9 cellular contexts compared by ENCODE assay signal in the genomic region with DNA sequence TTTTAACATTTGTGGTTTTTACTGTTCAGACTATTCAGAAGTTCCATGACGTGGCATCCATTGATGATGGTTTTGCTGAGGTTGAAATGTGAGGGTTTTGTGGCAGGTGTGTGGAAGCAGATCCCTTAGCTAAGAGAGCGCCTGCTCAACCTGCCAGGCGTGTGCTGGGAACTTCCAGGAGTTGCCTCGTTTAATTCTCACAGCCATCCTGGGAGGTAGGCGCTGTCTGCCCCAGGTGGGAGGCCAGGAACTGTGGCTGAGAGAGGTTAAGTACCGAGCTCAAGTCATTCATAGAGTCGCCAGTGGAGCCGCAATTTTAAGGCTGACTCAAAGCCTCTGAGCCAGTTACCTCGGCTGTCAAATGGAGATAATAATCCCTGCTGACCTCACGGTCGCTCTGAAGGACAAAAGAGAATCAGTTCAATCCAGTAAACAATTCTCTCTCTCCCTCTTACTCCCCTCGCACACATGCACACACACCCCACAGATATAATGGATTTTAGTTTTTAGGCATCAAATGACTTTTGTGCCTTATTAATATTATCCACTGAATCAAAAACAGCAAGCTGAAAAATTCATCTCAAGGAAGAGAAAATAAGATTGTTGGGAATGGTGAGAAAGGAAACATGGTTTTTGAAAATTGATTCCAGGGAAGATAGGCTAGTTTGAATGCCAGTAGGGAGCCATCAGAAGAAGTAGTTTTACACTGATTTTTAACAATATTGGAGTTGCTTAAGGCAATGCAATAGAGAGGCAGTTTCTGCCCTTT.
DNase-seq lines count a peak whose midpoint lies in the region; ATAC-seq, FAIRE-seq and TF ChIP-seq lines count a peak whose summit lies in the region.
"Had no signal": no experiment of that assay in that cellular context is flagged by ENCODE, and none has a peak within 500 bp of the region (broad histone marks: within the 10 kb centered on the region; RNA-seq: fewer than 3 reads in every experiment).

No MANE protein-coding gene starts in this region.

- TF ChIP-seq CTCF in GM10248 (IDR thresholded peaks at IDR 0.05; ENCODE audit: control extremely low read depth, extremely low read depth, low read depth, missing control alignments) (no peak), endothelial cell of umbilical vein (IDR thresholded peaks at IDR 0.05; ENCODE audit: extremely low read depth in 1 of 2, insufficient read depth in 1 of 2, low read depth in 1 of 2, low read length in 2 of 2) (no peak)

- POLR2A ChIA-PET in GM10248 (lab: Yijun Ruan, JAX), result interaction anchor here (0.6 to 2.0 kb wide), 8 partner anchors 29 to 672 kb away, joined by 3 to 15 read pairs (median 4); no protein-coding TSS in a partner anchor
- POLR2A ChIA-PET in endothelial cell of umbilical vein (lab: Charles Lee), result interaction anchor here (0.6 to 0.7 kb wide), 2 partner anchors 24 to 600 kb away, joined by 4 to 5 read pairs; no protein-coding TSS in a partner anchor

- peak overlapping the region; percentile 60 for H3K27ac ChIP-seq in endothelial cell of umbilical vein (ENCODE audit: insufficient read depth, low read depth, low read length)
- peak overlapping the region; percentile 83 for H3K27ac ChIP-seq in rectal smooth muscle tissue (ENCODE audit: low read depth, low read length)

- intact Hi-C loops in endothelial cell of umbilical vein (cut with micrococcal nuclease), result no loop called here

- no peaks in the 10 kb centered on the region for H3K9me1 ChIP-seq in endothelial cell of umbilical vein (replicated peaks; ENCODE audit: control insufficient read depth, extremely low read depth, insufficient read depth, low read length)

- H3K9ac ChIP-seq in endothelial cell of umbilical vein (replicated peaks; ENCODE audit: extremely low read depth, insufficient read depth, low read length) (peak overlapping the region; percentile 39), rectal smooth muscle tissue (ENCODE audit: low read length) (no peak overlapping the region)

- no peaks in the 10 kb centered on the region for H3K27me3 ChIP-seq in endothelial cell of umbilical vein (ENCODE audit: control insufficient read depth in 2 of 2, insufficient read depth in 2 of 2, low read length in 2 of 2)
- no peaks in the 10 kb centered on the region for H3K27me3 ChIP-seq in rectal smooth muscle tissue (ENCODE audit: control insufficient read depth, insufficient read depth, low read length)

- BruUV-seq in endothelial cell of umbilical vein (replicated peaks; lab: Mats Ljungman, UMichigan), result no TSS peak

- peak overlapping the region; percentile 57 for H3K4me2 ChIP-seq in endothelial cell of umbilical vein (ENCODE audit: insufficient read depth, low read length)

- no peaks in the 10 kb centered on the region for H4K20me1 ChIP-seq in endothelial cell of umbilical vein (replicated peaks; ENCODE audit: control insufficient read depth, extremely low read depth, insufficient read depth, low read length)

- H3K4me1 ChIP-seq in endothelial cell of umbilical vein (ENCODE audit: control insufficient read depth, extremely low read depth, insufficient read depth, low read length), result peaks cover 10% of the 10 kb centered on the region
- peaks cover 43% of the 10 kb centered on the region for H3K4me1 ChIP-seq in rectal smooth muscle tissue (ENCODE audit: control insufficient read depth, insufficient read depth, low read length)

- DNase-seq in GM10248 (ENCODE audit: extremely low spot score) (peak; percentile 52), endothelial cell of umbilical vein (ENCODE audit: low read depth, low spot score) (peak; percentile 31), mucosa of gallbladder (ENCODE audit: low spot score) (no peak), C1 segment of cervical spinal cord (lab: John Stamatoyannopoulos, UW) (no peak), AG20443 (ENCODE audit: low spot score) (no peak)
- DNase-seq in activated CD8-positive, alpha-beta memory T cell treated with anti-CD3 and anti-CD28 coated beads for 4 hours (ENCODE audit: low read depth in 2 of 2), result peak; percentile 50 to 64

- no peaks in the 10 kb centered on the region for H3K79me2 ChIP-seq in endothelial cell of umbilical vein (ENCODE audit: control insufficient read depth, insufficient read depth, low read length)

- FAIRE-seq in endothelial cell of umbilical vein (lab: Jason Lieb, UNC), result no peak

- CTCF ChIA-PET in GM10248 (lab: Yijun Ruan, JAX), result interaction anchor here (0.9 to 4.1 kb wide), 14 partner anchors 19 to 651 kb away, joined by 3 to 25 read pairs (median 4); a partner anchor contains a TSS
- CTCF ChIA-PET in endothelial cell of umbilical vein (lab: Charles Lee), result interaction anchor here (1.3 to 2.2 kb wide), 2 partner anchors 62 to 446 kb away, joined by 3 to 6 read pairs; no protein-coding TSS in a partner anchor

- H3K9me3 ChIP-seq in endothelial cell of umbilical vein (replicated peaks; ENCODE audit: control insufficient read depth, insufficient read depth, low read length), result no peaks in the 10 kb centered on the region

- peaks cover 3 to 4% of the 10 kb centered on the region in 2 experiments for H3K36me3 ChIP-seq in endothelial cell of umbilical vein (ENCODE audit: control insufficient read depth in 2 of 2, extremely low read depth in 1 of 2, insufficient read depth in 2 of 2, low read length in 2 of 2)
- H3K36me3 ChIP-seq in rectal smooth muscle tissue (ENCODE audit: control insufficient read depth, insufficient read depth, low read length), result peaks cover 6% of the 10 kb centered on the region

- peak; percentile 29 for ATAC-seq in HG03342 (IDR thresholded peaks at IDR 0.05; ENCODE audit: unreplicated experiment)

- H2AFZ ChIP-seq in endothelial cell of umbilical vein (ENCODE audit: low read depth, low read length), result no peak overlapping the region

- no peak overlapping the region for H3K4me3 ChIP-seq in endothelial cell of umbilical vein (replicated peaks in 1 of 3; ENCODE audit: insufficient read depth in 1 of 3, low read depth in 1 of 3, low read length in 3 of 3)
- no peak overlapping the region for H3K4me3 ChIP-seq in rectal smooth muscle tissue (ENCODE audit: low read length)
- H3K4me3 ChIP-seq: lung had no signal

- TF ChIP-seq POLR2A in endothelial cell of umbilical vein (IDR thresholded peaks at IDR 0.05; ENCODE audit: low read depth, low read length), result no peak

- dilution Hi-C loops in endothelial cell of umbilical vein (cut with MboI; ENCODE audit: extremely low pct_ligation_motif_present, low sequenced_read_pairs), result no loop called here

TF ChIP-seq in endothelial cell of umbilical vein, 7 proteins besides CTCF, POLR2A, EP300 and RAD21:
- no peak for TF ChIP-seq MYC (IDR thresholded peaks at IDR 0.05; ENCODE audit: low read depth, low read length)
- TF ChIP-seq, protein P1, sequence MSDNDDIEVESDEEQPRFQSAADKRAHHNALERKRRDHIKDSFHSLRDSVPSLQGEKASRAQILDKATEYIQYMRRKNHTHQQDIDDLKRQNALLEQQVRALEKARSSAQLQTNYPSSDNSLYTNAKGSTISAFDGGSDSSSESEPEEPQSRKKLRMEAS (IDR thresholded peaks at IDR 0.05; ENCODE audit: insufficient read depth, insufficient read length), result no peak
- no peak for TF ChIP-seq JUN (IDR thresholded peaks at IDR 0.05; ENCODE audit: borderline replicate concordance, insufficient read depth, insufficient read length, low read depth)
- TF ChIP-seq EZH2 (IDR thresholded peaks at IDR 0.05; ENCODE audit: borderline replicate concordance, low read depth, low read length, severe bottlenecking), result no peak
- TF ChIP-seq GATA2 (IDR thresholded peaks at IDR 0.05; ENCODE audit: insufficient read depth, insufficient read length, low read depth, low read length), result no peak
- no peak for TF ChIP-seq POLR2AphosphoS5 (IDR thresholded peaks at IDR 0.05; ENCODE audit: insufficient read depth, low read depth, low read length)
- TF ChIP-seq FOS (IDR thresholded peaks at IDR 0.05; ENCODE audit: borderline replicate concordance, insufficient read depth, low read length), result no peak

Comparison
In these comparisons a context has a peak if more than half of its experiments do, and no peak if none do; other contexts are left out.
1. DNase-seq: peak in GM10248 (single experiment), activated CD8-positive, alpha-beta memory T cell treated with anti-CD3 and anti-CD28 coated beads for 4 hours (2 of 2) and endothelial cell of umbilical vein (single experiment); none in mucosa of gallbladder (single experiment), C1 segment of cervical spinal cord (0 of 14) and AG20443 (single experiment).